14 cellular contexts compared by ENCODE assay signal in the genomic region with DNA sequence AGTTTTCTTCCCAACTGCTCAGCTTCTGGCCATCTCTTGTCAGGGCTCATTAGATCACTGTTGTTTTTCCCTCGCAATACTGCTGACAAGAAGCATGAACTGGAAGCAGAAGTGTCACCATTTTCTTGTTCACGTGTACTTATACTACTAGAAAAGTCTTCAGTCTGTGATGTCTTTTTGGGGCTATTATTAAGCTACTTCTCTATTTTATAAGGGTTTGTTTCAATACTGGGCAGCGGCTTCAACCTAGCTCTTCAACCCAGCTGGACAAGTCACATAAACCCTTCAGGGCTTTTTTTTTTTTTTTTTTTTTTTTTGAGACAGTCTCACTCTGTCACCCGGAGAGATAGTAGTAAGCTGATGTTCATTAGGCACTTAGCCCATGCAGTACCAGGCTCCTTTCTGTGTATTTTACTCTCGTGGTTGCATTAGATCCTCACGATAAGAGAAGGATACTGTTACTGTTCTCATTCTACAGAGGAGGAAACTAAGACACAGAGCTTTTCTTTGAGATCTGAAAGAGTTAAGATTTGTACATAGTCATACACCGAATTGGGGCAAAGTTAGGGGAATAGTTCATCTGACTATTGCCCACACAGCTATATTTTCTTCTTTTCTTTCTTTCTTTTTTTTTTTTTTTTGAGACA. TPM values are rescaled to one million over a fixed set of nuclear protein-coding genes. Genes with fewer than 3 reads are reported as not detected.
DNase-seq lines count a peak whose midpoint lies in the region; ATAC-seq and TF ChIP-seq lines count a peak whose summit lies in the region.
"Had no signal": no experiment of that assay in that cellular context is flagged by ENCODE, and none has a peak within 500 bp of the region (broad histone marks: within the 10 kb centered on the region; RNA-seq: fewer than 3 reads in every experiment).

No MANE protein-coding gene starts in this region.

- H3K4me3 ChIP-seq in left ventricle myocardium inferior (no peak overlapping the region), right cardiac atrium (ENCODE audit: low read length) (no peak overlapping the region), upper lobe of right lung (no peak overlapping the region)

- no peak for DNase-seq in left ventricle myocardium inferior
- DNase-seq in right cardiac atrium, result no peak
- DNase-seq in SK-N-DZ (ENCODE audit: low spot score), result peak; percentile 35
- DNase-seq in glutamatergic neuron, result no peak
- no peak for DNase-seq in upper lobe of right lung
- no peak for DNase-seq in AG08396 (ENCODE audit: low spot score)
- no peak for DNase-seq in GM03348 (ENCODE audit: low spot score)
- DNase-seq: activated CD4-positive, alpha-beta T cell treated with anti-CD3 and anti-CD28 coated beads for 4 hours; amygdala; Kasumi-1; NCI-H2171 treated with DMSO at 0.1 percent for 48 hours; SHP77 had no signal

- WGBS in right cardiac atrium, result 43% methylated on average over 7 of the region's 7 CpGs

- TF ChIP-seq CTCF in left ventricle myocardium inferior (IDR thresholded peaks at IDR 0.05; ENCODE audit: borderline replicate concordance), result no peak
- no peak for TF ChIP-seq CTCF in glutamatergic neuron (IDR thresholded peaks at IDR 0.05; ENCODE audit: partially characterized antibody, unreplicated experiment)
- no peak for TF ChIP-seq CTCF in upper lobe of right lung (IDR thresholded peaks at IDR 0.05)

- peaks cover 11% of the 10 kb centered on the region for H3K27me3 Mint-ChIP-seq in glutamatergic neuron (ENCODE audit: unreplicated experiment)

- intact Hi-C loops in left ventricle myocardium inferior (cut with micrococcal nuclease) (no loop called here), right cardiac atrium (cut with DNase I) (no loop called here), upper lobe of right lung (cut with DNase I) (no loop called here)

- peaks cover 4% of the 10 kb centered on the region for H3K36me3 ChIP-seq in left ventricle myocardium inferior
- no peaks in the 10 kb centered on the region for H3K36me3 ChIP-seq in upper lobe of right lung

- peaks cover 69% of the 10 kb centered on the region for H3K4me1 Mint-ChIP-seq in glutamatergic neuron (ENCODE audit: low read depth, unreplicated experiment)

- H3K4me1 ChIP-seq in left ventricle myocardium inferior, result peaks cover 99% of the 10 kb centered on the region
- peaks cover 19% of the 10 kb centered on the region for H3K4me1 ChIP-seq in right cardiac atrium (ENCODE audit: control insufficient read depth, insufficient read depth, low read length)
- H3K4me1 ChIP-seq in upper lobe of right lung, result peaks cover 50% of the 10 kb centered on the region

- no peaks in the 10 kb centered on the region for H3K36me3 Mint-ChIP-seq in glutamatergic neuron (ENCODE audit: unreplicated experiment)

- H3K27me3 ChIP-seq in left ventricle myocardium inferior (ENCODE audit: low read depth) (no peaks in the 10 kb centered on the region), right cardiac atrium (ENCODE audit: control insufficient read depth, insufficient read depth) (no peaks in the 10 kb centered on the region), upper lobe of right lung (no peaks in the 10 kb centered on the region)

- H3K4me3 Mint-ChIP-seq in glutamatergic neuron (ENCODE audit: unreplicated experiment), result peak overlapping the region; percentile 61

- peak overlapping the region; percentile 77 for H3K27ac Mint-ChIP-seq in glutamatergic neuron (ENCODE audit: unreplicated experiment)

- ATAC-seq in right cardiac atrium (no peak), upper lobe of right lung (peak; percentile 12), GM21360 (IDR thresholded peaks at IDR 0.05; ENCODE audit: unreplicated experiment) (no peak)
- ATAC-seq: HCT116 had no signal

- peaks cover 16% of the 10 kb centered on the region for H3K9me3 Mint-ChIP-seq in glutamatergic neuron (ENCODE audit: unreplicated experiment)

- H3K27ac ChIP-seq in left ventricle myocardium inferior (replicated peaks) (peak overlapping the region; percentile 83), right cardiac atrium (ENCODE audit: low read length) (no peak overlapping the region), upper lobe of right lung (peak overlapping the region; percentile 26)

- H3K9me3 ChIP-seq in left ventricle myocardium inferior (replicated peaks), result no peaks in the 10 kb centered on the region
- no peaks in the 10 kb centered on the region for H3K9me3 ChIP-seq in right cardiac atrium (ENCODE audit: control insufficient read depth, low read length)
- H3K9me3 ChIP-seq in upper lobe of right lung, result no peaks in the 10 kb centered on the region

RNA-seq across cellular contexts. Expression of a gene that starts 20.5 kb away (rescaled TPM):
- total RNA-seq in left ventricle myocardium inferior, result 95.9 TPM
- 100 to 1,000 TPM in 1 of 4 donors, 10 to 100 TPM in 3; 82.3 to 100 (median 93.0) TPM for total RNA-seq in right cardiac atrium
- polyA plus RNA-seq in right cardiac atrium, result 58.5 TPM
- 22.1 and 24.4 TPM in 2 replicates for polyA plus RNA-seq in SK-N-DZ (2014; cell fraction: cytosol; rRNA removed)
- 14.7 and 19.5 TPM in 2 replicates for polyA plus RNA-seq in SK-N-DZ (2014; cell fraction: nucleus; rRNA removed)
- total RNA-seq in glutamatergic neuron (ENCODE audit: unreplicated experiment), result 319 TPM
- total RNA-seq in upper lobe of right lung, result 144 TPM
